Comparison of ENCODE assay signal across 9 cellular contexts in genomic region chr22:46064236-46064965, GRCh38.
DNase-seq lines count a peak whose midpoint lies in the region; ATAC-seq and TF ChIP-seq lines count a peak whose summit lies in the region.
"Had no signal": no experiment of that assay in that cellular context is flagged by ENCODE, and none has a peak within 500 bp of the region (broad histone marks: within the 10 kb centered on the region; RNA-seq: fewer than 3 reads in every experiment).

No MANE protein-coding gene starts in this region.

- peaks cover 16% of the 10 kb centered on the region for H3K36me3 Mint-ChIP-seq in CD4-positive, CD25-positive, alpha-beta regulatory T cell

- peak overlapping the region in 2 of 3 donors; percentile 21 to 47 for H3K27ac Mint-ChIP-seq in CD4-positive, CD25-positive, alpha-beta regulatory T cell

- CTCF ChIA-PET in RWPE1 (lab: Yijun Ruan, JAX): no interaction called here

- no peak for ATAC-seq in CD4-positive, CD25-positive, alpha-beta regulatory T cell (ENCODE audit: low read depth in 2 of 2)
- peak; percentile 32 for ATAC-seq in sciatic nerve
- no peak for ATAC-seq in HG02885 (IDR thresholded peaks at IDR 0.05; ENCODE audit: poor library complexity, unreplicated experiment)

- TF ChIP-seq CTCF in RWPE1 (conservative IDR thresholded peaks at IDR 0.05; ENCODE audit: low read depth) (no peak), fibroblast of the aortic adventitia (IDR thresholded peaks at IDR 0.05; ENCODE audit: insufficient read depth, low read length) (no peak), GM20000 (IDR thresholded peaks at IDR 0.05; ENCODE audit: extremely low read depth, missing control alignments) (no peak)

- H3K27me3 ChIP-seq in CD4-positive, CD25-positive, alpha-beta regulatory T cell (ENCODE audit: control insufficient read depth, insufficient read depth, low read length): peaks cover 7% of the 10 kb centered on the region

- H3K4me1 ChIP-seq in CD4-positive, CD25-positive, alpha-beta regulatory T cell (ENCODE audit: control insufficient read depth, insufficient read depth, low read length, poor library complexity, severe bottlenecking): peaks cover 9% of the 10 kb centered on the region

- H3K27me3 Mint-ChIP-seq in CD4-positive, CD25-positive, alpha-beta regulatory T cell: peaks cover 21% of the 10 kb centered on the region

- H3K4me1 Mint-ChIP-seq in CD4-positive, CD25-positive, alpha-beta regulatory T cell: peaks cover 0 to 33% (median 30%) of the 10 kb centered on the region in 4 donors

- no peak for DNase-seq in CD4-positive, CD25-positive, alpha-beta regulatory T cell
- DNase-seq in RWPE1 (ENCODE audit: low spot score): no peak
- DNase-seq in fibroblast of the aortic adventitia (ENCODE audit: low read depth): peak; percentile 61
- peak; percentile 62 for DNase-seq in sciatic nerve (ENCODE audit: low spot score)
- no peak for DNase-seq in COLO668 (lab: John Stamatoyannopoulos, UW; ENCODE audit: unreplicated experiment)
- DNase-seq in GM20000 (ENCODE audit: low spot score): no peak
- DNase-seq in cerebellum (ENCODE audit: low spot score): no peak

- H3K4me3 Mint-ChIP-seq in CD4-positive, CD25-positive, alpha-beta regulatory T cell: no peak overlapping the region

- H3K9me3 ChIP-seq in CD4-positive, CD25-positive, alpha-beta regulatory T cell (ENCODE audit: control insufficient read depth in 2 of 2, low read length in 2 of 2): no peaks in the 10 kb centered on the region

- H3K36me3 ChIP-seq in CD4-positive, CD25-positive, alpha-beta regulatory T cell (ENCODE audit: control insufficient read depth, insufficient read depth, low read length): peaks cover 3% of the 10 kb centered on the region

- no peak overlapping the region for H3K4me3 ChIP-seq in CD4-positive, CD25-positive, alpha-beta regulatory T cell (ENCODE audit: low read depth, low read length)
- peak overlapping the region; percentile 52 for H3K4me3 ChIP-seq in fibroblast of the aortic adventitia (ENCODE audit: low read depth, low read length)

- no peak overlapping the region for H3K27ac ChIP-seq in CD4-positive, CD25-positive, alpha-beta regulatory T cell (ENCODE audit: insufficient read depth, low read length, poor library complexity, severe bottlenecking)
- peak overlapping the region; percentile 85 for H3K27ac ChIP-seq in RWPE1
- H3K27ac ChIP-seq: KMS-11 had no signal

- POLR2A ChIA-PET in RWPE1 (lab: Yijun Ruan, JAX; ENCODE audit: low non-redundant PET): no interaction called here

- no peaks in the 10 kb centered on the region for H3K9me3 Mint-ChIP-seq in CD4-positive, CD25-positive, alpha-beta regulatory T cell

- intact Hi-C loops in sciatic nerve (cut with DNase I): no loop called here

Comparison
In these comparisons a context has a peak if more than half of its experiments do, and no peak if none do; other contexts are left out.
1. DNase-seq: peak in fibroblast of the aortic adventitia (single experiment) and sciatic nerve (single experiment); none in CD4-positive, CD25-positive, alpha-beta regulatory T cell (0 of 3), RWPE1 (single experiment), COLO668 (single experiment), GM20000 (single experiment) and cerebellum (single experiment).